24 cellular contexts compared by ENCODE assay signal in the genomic region with DNA sequence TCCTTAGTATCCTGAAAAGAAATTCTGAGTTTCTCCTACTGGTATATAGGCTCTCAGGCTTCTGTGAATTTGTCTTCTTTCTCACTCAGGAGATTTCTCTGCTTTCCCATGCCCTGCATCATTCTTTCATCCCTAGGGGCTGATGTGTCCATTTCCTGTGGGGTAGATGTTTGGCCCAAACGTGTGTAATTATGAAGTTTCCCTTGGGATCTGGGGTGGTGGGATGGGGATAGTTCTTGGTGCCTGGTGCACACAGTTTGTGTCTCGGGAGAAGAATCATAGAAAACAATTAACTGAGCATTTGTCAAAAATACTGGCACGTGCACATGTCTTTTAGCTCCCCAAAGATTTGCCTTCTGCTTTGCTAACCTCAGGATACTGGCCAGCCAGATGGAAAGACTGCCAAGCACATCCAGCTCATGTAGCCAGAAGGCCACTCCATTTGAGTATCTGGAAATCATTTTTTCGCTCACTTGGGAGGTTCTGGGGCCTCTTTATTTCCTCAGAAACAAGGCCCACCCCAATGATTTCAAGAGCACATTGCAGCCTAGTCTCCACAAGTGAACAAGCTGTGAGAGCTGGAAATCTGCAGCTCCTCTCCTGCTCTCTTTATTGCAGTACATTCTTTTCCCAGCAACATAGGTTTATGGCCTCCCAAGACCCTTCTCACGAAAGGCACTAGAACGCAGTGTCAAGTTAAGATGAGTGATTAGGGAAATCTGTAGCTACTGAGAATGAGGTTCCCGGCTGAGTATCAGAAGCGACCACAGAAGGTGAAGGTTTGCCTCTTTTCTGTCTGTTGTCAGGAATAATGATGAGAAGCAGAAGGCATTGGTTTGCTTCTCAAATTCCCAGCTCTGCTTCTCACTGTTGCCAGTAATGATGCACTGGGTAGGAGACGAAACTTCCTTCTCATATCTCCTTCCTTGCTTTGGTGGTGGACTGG.
DNase-seq lines count a peak whose midpoint lies in the region; ATAC-seq, FAIRE-seq and TF ChIP-seq lines count a peak whose summit lies in the region.
"Had no signal": no experiment of that assay in that cellular context is flagged by ENCODE, and none has a peak within 500 bp of the region (broad histone marks: within the 10 kb centered on the region; RNA-seq: fewer than 3 reads in every experiment).

No MANE protein-coding gene starts in this region.

- no peak overlapping the region for H3K4me3 Mint-ChIP-seq in activated T-cell treated with anti-CD3 and anti-CD28 coated beads, Interleukin-2, amount 50 U/mL, for 4 hours
- H3K4me3 Mint-ChIP-seq: HFFc6, neural progenitor cell had no signal

- POLR2A ChIA-PET in HEK293T (lab: Yijun Ruan, JAX) = no interaction called here

- ATAC-seq in left cardiac atrium = peak; percentile 51 to 88
- ATAC-seq in GM19455 (IDR thresholded peaks at IDR 0.05; ENCODE audit: unreplicated experiment) = no peak
- no peak for ATAC-seq in activated T-cell treated with anti-CD3 and anti-CD28 coated beads, Interleukin-2, amount 50 U/mL, for 4 hours
- no peak for ATAC-seq in HG02763 (IDR thresholded peaks at IDR 0.05; ENCODE audit: unreplicated experiment)
- ATAC-seq: mucosa of descending colon had no signal

- H3K36me3 Mint-ChIP-seq in activated T-cell treated with anti-CD3 and anti-CD28 coated beads, Interleukin-2, amount 50 U/mL, for 4 hours (ENCODE audit: insufficient read depth) = no peaks in the 10 kb centered on the region
- H3K36me3 Mint-ChIP-seq: neural progenitor cell had no signal

- no peaks in the 10 kb centered on the region for H3K36me3 ChIP-seq in bronchial epithelial cell (ENCODE audit: control insufficient read depth, insufficient read depth, low read length)
- H3K36me3 ChIP-seq: breast epithelium, neural progenitor cell, spleen, uterus had no signal

- no peaks in the 10 kb centered on the region for H3K4me1 Mint-ChIP-seq in activated T-cell treated with anti-CD3 and anti-CD28 coated beads, Interleukin-2, amount 50 U/mL, for 4 hours (ENCODE audit: low read depth)
- H3K4me1 Mint-ChIP-seq: neural progenitor cell had no signal

- H3K27ac ChIP-seq in skin epidermis = peak overlapping the region in 15 of 21 experiments; percentile 17 to 81 (median 55)
- H3K27ac ChIP-seq: neural progenitor cell, RWPE1, spleen, uterus had no signal

- H3K9me3 Mint-ChIP-seq in activated T-cell treated with anti-CD3 and anti-CD28 coated beads, Interleukin-2, amount 50 U/mL, for 4 hours = peaks cover under 1% of the 10 kb centered on the region
- H3K9me3 Mint-ChIP-seq: HFFc6, neural progenitor cell had no signal

- no peaks in the 10 kb centered on the region for H3K27me3 ChIP-seq in bronchial epithelial cell (ENCODE audit: control insufficient read depth, insufficient read depth, low read length)
- H3K27me3 ChIP-seq: breast epithelium, neural progenitor cell, uterus had no signal

- peaks cover 23% of the 10 kb centered on the region for H3K27me3 Mint-ChIP-seq in activated T-cell treated with anti-CD3 and anti-CD28 coated beads, Interleukin-2, amount 50 U/mL, for 4 hours (ENCODE audit: low read depth)

- H3K4me3 ChIP-seq in bronchial epithelial cell (ENCODE audit: low read depth, low read length) (no peak overlapping the region), skin epidermis (no peak overlapping the region)
- H3K4me3 ChIP-seq: breast epithelium, mucosa of descending colon, neural progenitor cell, spleen, uterus had no signal

- CTCF ChIA-PET in HEK293T (lab: Yijun Ruan, JAX) = interaction anchor here (0.7 kb wide), 1 partner anchor 26 kb away, joined by 3 read pairs; no protein-coding TSS in a partner anchor

- no peak for TF ChIP-seq CTCF in bronchial epithelial cell (IDR thresholded peaks at IDR 0.05; ENCODE audit: insufficient read depth, low read length, severe bottlenecking)

- intact Hi-C loops in left cardiac atrium (cut with DNase I) = no loop called here

- FAIRE-seq in bronchial epithelial cell (lab: Jason Lieb, UNC) = peak; percentile 86

- DNase-seq in EH (ENCODE audit: low read depth) (peak; percentile 51), bronchial epithelial cell (ENCODE audit: low read depth) (no peak), left cardiac atrium (peak; percentile 26), HEK293T (ENCODE audit: extremely low spot score) (no peak)
- DNase-seq in activated T-cell treated with anti-CD3 and anti-CD28 coated beads, Interleukin-2, amount 50 U/mL, for 4 hours = no peak
- DNase-seq: ACHN; activated CD4-positive, alpha-beta T cell treated with anti-CD3 and anti-CD28 coated beads, Interleukin-2, amount 50 U/mL, for 48 hours; activated CD4-positive, CD25-positive, alpha-beta regulatory T cell; activated CD8-positive, alpha-beta memory T cell treated with anti-CD3 and anti-CD28 coated beads, Interleukin-2, amount 50 U/mL, for 48 hours; HFFc6; hippocampal formation; Karpas-422; NCI-H187; NCI-H774; spleen; T-helper 9 cell had no signal

TF ChIP-seq in HEK293T, 16 proteins besides CTCF, POLR2A, EP300 and RAD21:
- TF ChIP-seq SP1 (IDR thresholded peaks at IDR 0.05) = no peak
TF ChIP-seq in HEK293T: peak in this region for 0.

Comparison
In these comparisons a context has a peak if more than half of its experiments do, and no peak if none do; other contexts are left out.
1. DNase-seq: peak in EH (single experiment) and left cardiac atrium (single experiment); none in bronchial epithelial cell (single experiment), activated T-cell treated with anti-CD3 and anti-CD28 coated beads, Interleukin-2, amount 50 U/mL, for 4 hours (single experiment) and HEK293T (single experiment).
2. ATAC-seq: peak in left cardiac atrium (2 of 2); none in GM19455 (single experiment), activated T-cell treated with anti-CD3 and anti-CD28 coated beads, Interleukin-2, amount 50 U/mL, for 4 hours (0 of 2) and HG02763 (single experiment).